24 cellular contexts compared by ENCODE assay signal in the genomic region with DNA sequence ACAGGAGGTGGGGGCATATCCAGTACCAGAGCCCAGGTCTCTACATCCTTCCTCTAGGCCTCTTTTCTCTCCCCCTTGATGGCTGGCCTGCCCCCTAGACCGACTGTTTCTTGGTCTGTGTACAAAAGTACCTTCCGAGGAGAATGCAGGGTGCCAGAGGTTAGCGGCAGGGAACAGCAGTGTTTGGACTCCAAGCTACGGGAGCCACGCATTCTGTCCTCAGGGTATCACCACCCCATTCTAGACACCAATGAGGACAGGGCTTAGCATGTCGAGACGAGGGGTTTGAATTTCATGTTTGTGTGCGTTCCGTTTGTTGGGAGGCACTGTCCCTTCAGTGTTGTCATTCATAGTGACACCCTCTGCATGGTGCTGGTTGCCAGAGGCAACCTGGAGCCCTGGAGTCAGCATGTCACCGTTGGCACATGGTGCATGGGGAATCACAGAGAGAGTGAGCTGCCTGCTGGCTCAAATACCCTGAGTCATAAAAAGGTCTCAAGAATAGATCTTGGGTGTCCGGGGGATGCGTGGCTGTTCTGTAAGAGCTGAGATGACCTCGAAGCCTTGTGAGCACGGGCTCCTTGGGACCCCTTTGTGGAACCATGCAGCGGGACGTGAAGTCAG. TPM values are rescaled to one million over a fixed set of nuclear protein-coding genes. Genes with fewer than 3 reads are reported as not detected.
DNase-seq lines count a peak whose midpoint lies in the region; ATAC-seq and TF ChIP-seq lines count a peak whose summit lies in the region.
"Had no signal": no experiment of that assay in that cellular context is flagged by ENCODE, and none has a peak within 500 bp of the region (broad histone marks: within the 10 kb centered on the region; RNA-seq: fewer than 3 reads in every experiment).

No MANE protein-coding gene starts in this region.

- in situ Hi-C loops in GM13976 (cut with MboI; ENCODE audit: low sequenced_read_pairs, unreplicated experiment) = no loop called here
- in situ Hi-C loops in gastrocnemius medialis (cut with MboI; ENCODE audit: low sequenced_read_pairs in 4 of 4) = loop anchor here (25.0 kb wide), 1 partner anchor 424 kb away; no protein-coding TSS in a partner anchor

- TF ChIP-seq CTCF in GM13976 (IDR thresholded peaks at IDR 0.05; ENCODE audit: borderline replicate concordance, control extremely low read depth, extremely low read depth, insufficient read depth, missing control alignments) (no peak), foreskin keratinocyte (conservative IDR thresholded peaks at IDR 0.05) (no peak), gastrocnemius medialis (IDR thresholded peaks at IDR 0.05 in 4 of 5, conservative IDR thresholded peaks at IDR 0.05 in 1 of 5) (no peak)

- H3K36me3 ChIP-seq in gastrocnemius medialis = no peaks in the 10 kb centered on the region

- no peak for TF ChIP-seq POLR2A in gastrocnemius medialis (IDR thresholded peaks at IDR 0.05)

- no peaks in the 10 kb centered on the region for H3K27me3 ChIP-seq in foreskin keratinocyte
- no peaks in the 10 kb centered on the region for H3K27me3 ChIP-seq in gastrocnemius medialis

- H3K4me3 ChIP-seq in gastrocnemius medialis = no peak overlapping the region
- H3K4me3 ChIP-seq: PC-9 had no signal

- no peaks in the 10 kb centered on the region for H3K9me3 ChIP-seq in gastrocnemius medialis

- H3K4me1 ChIP-seq in foreskin keratinocyte (no peaks in the 10 kb centered on the region), gastrocnemius medialis (no peaks in the 10 kb centered on the region)

- intact Hi-C loops in gastrocnemius medialis (cut with DNase I; ENCODE audit: low total_unique reads) = no loop called here

- DNase-seq in NCI-H146 (lab: John Stamatoyannopoulos, UW) (peak; percentile 27), NCI-H146 treated with DMSO at 0.1 percent for 48 hours (lab: John Stamatoyannopoulos, UW; ENCODE audit: unreplicated experiment) (no peak), GM13976 (ENCODE audit: low spot score) (peak; percentile 18), foreskin keratinocyte (no peak), gastrocnemius medialis (no peak), left lobe of liver (ENCODE audit: low spot score) (no peak), NCI-H524 treated with DMSO at 0.1 percent for 48 hours (lab: John Stamatoyannopoulos, UW) (no peak)
- DNase-seq: AML-193; C1 segment of cervical spinal cord; CD8-positive, alpha-beta T cell; GOT3; HCEC 1CT; IMR-90; Karpas-422; MV-4-11; NCI-H1105 treated with DMSO at 0.1 percent for 48 hours; NCI-H187 treated with DMSO at 0.1 percent for 48 hours; NCI-H2171; NCI-H446; NCI-H526 treated with DMSO at 0.1 percent for 48 hours; PC-9; RPMI8226; SHP77 had no signal

- ATAC-seq in foreskin keratinocyte = peak; percentile 7
- peak; percentile 56 to 75 for ATAC-seq in gastrocnemius medialis
- no peak for ATAC-seq in left lobe of liver
- ATAC-seq: CD8-positive, alpha-beta T cell had no signal

- H3K27ac ChIP-seq in foreskin keratinocyte = no peak overlapping the region
- no peak overlapping the region for H3K27ac ChIP-seq in gastrocnemius medialis
- H3K27ac ChIP-seq: PC-9 had no signal

RNA-seq across cellular contexts. Expression of a gene that starts 57.2 kb away (rescaled TPM):
- not detected in 2 replicates for total RNA-seq in foreskin keratinocyte
- polyA plus RNA-seq in foreskin keratinocyte = not detected in 2 replicates
- 10 to 100 TPM in 1 of 4 donors, 1 to 10 TPM in 3; 3.9 to 11.1 (median 6.5) TPM for total RNA-seq in gastrocnemius medialis
- 41.9 TPM for total RNA-seq in left lobe of liver
- total RNA-seq: IMR-90 had no signal
- polyA plus RNA-seq: AG04450, IMR-90 had no signal

Comparison
In these comparisons a context has a peak if more than half of its experiments do, and no peak if none do; other contexts are left out.
1. DNase-seq: peak in NCI-H146 (single experiment) and GM13976 (single experiment); none in NCI-H146 treated with DMSO at 0.1 percent for 48 hours (single experiment), foreskin keratinocyte (0 of 2), gastrocnemius medialis (0 of 2), left lobe of liver (single experiment) and NCI-H524 treated with DMSO at 0.1 percent for 48 hours (single experiment).